Comparison of ENCODE assay signal across 28 cellular contexts in the genomic region with DNA sequence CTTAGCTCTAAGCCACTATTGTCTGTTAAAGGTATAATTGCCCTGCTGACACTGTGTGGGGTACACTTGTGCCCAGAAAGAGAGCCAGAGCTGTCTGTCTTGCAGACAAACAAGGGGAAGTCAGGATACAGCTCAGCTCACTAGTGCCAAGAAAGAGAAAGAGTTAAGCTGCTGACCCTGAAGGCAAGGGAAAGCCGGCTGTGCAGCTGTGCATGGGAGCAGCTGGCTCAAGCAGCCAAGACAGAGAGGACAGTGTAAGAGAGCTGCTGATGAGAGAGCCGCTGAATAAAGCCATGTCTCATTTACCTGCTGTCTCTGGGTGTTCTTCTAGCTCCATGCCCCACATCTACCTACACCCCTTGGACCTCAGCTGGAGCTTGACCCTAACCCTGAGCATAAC.
"Had no signal": no experiment of that assay in that cellular context is flagged by ENCODE, and none has a peak within 500 bp of the region (broad histone marks: within the 10 kb centered on the region; RNA-seq: fewer than 3 reads in every experiment).

No MANE protein-coding gene starts in this region.

- H3K4me2 ChIP-seq: PC-9 had no signal

- H3K9me3 Mint-ChIP-seq: activated CD8-positive, alpha-beta T cell treated with anti-CD3 and anti-CD28 coated beads for 36 hours; activated naive CD8-positive, alpha-beta T cell treated with anti-CD3 and anti-CD28 coated beads, Interleukin-2, amount 10 ng/mL, durations not matched to agents 7 days and 5 days; activated T-cell treated with anti-CD3 and anti-CD28 coated beads, Interleukin-2, amount 50 U/mL, for 72 hours; activated T-helper 2 cell treated with anti-CD3 and anti-CD28 coated beads, Interferon-gamma antibody, Interleukin-2, Interleukin-4, amounts not matched to agents 10 μg/mL and 5 μg/mL and 100 μg/mL, durations not matched to agents 14 hours and 24 hours and 36 hours had no signal

- H3K27me3 ChIP-seq: adrenal gland, breast epithelium had no signal

- H3K4me1 ChIP-seq: adrenal gland, breast epithelium had no signal

- H3K27ac ChIP-seq: adrenal gland, breast epithelium, PC-9, SK-N-MC, WERI-Rb-1 had no signal

- H3K4me3 Mint-ChIP-seq: activated CD8-positive, alpha-beta T cell treated with anti-CD3 and anti-CD28 coated beads for 36 hours; activated naive CD8-positive, alpha-beta T cell treated with anti-CD3 and anti-CD28 coated beads, Interleukin-2, amount 10 ng/mL, durations not matched to agents 7 days and 5 days; activated T-cell treated with anti-CD3 and anti-CD28 coated beads, Interleukin-2, amount 50 U/mL, for 72 hours; central memory CD8-positive, alpha-beta T cell; IgD-negative memory B cell; T-cell had no signal

- DNase-seq: activated CD4-positive, alpha-beta T cell treated with anti-CD3 and anti-CD28 coated beads for 4 hours; activated CD8-positive, alpha-beta memory T cell treated with anti-CD3 and anti-CD28 coated beads, Interleukin-2, amount 50 U/mL, for 4 hours; activated CD8-positive, alpha-beta T cell treated with anti-CD3 and anti-CD28 coated beads for 36 hours; activated gamma-delta T cell treated with Interleukin-2 at 50 U/mL for 16 hours; activated naive CD4-positive, alpha-beta T cell treated with anti-CD3 and anti-CD28 coated beads, Interleukin-2, amount 50 U/mL, for 16 hours; activated naive CD8-positive, alpha-beta T cell treated with anti-CD3 and anti-CD28 coated beads, Interleukin-2, amount 10 ng/mL, durations not matched to agents 7 days and 5 days; activated T-cell treated with anti-CD3 and anti-CD28 coated beads, Interleukin-2, amount 50 U/mL, for 72 hours; adrenal gland; anterior cingulate cortex; KG1; NCI-H1092; NCI-H1417; NCI-H1694; NCI-H2029; NCI-H2107; NCI-H2171 treated with DMSO at 0.1 percent for 48 hours; NCI-H526; PC-9; SIG-M5; T-cell; T-helper 2 cell; T1000; WERI-Rb-1 had no signal

- H3K9me3 ChIP-seq: adrenal gland, breast epithelium had no signal

- H3K4me1 Mint-ChIP-seq: activated naive CD8-positive, alpha-beta T cell treated with anti-CD3 and anti-CD28 coated beads, Interleukin-2, amount 10 ng/mL, durations not matched to agents 7 days and 5 days; central memory CD8-positive, alpha-beta T cell; IgD-negative memory B cell; T-cell had no signal

- H3K27ac Mint-ChIP-seq: activated CD8-positive, alpha-beta T cell treated with anti-CD3 and anti-CD28 coated beads for 36 hours; activated naive CD8-positive, alpha-beta T cell treated with anti-CD3 and anti-CD28 coated beads, Interleukin-2, amount 10 ng/mL, durations not matched to agents 7 days and 5 days; activated T-cell treated with anti-CD3 and anti-CD28 coated beads, Interleukin-2, amount 50 U/mL, for 72 hours; activated T-helper 2 cell treated with anti-CD3 and anti-CD28 coated beads, Interferon-gamma antibody, Interleukin-2, Interleukin-4, amounts not matched to agents 10 μg/mL and 5 μg/mL and 100 μg/mL, durations not matched to agents 14 hours and 24 hours and 36 hours; IgD-negative memory B cell; T-cell had no signal

- H3K36me3 ChIP-seq: adrenal gland, breast epithelium, WERI-Rb-1 had no signal

- H3K27me3 Mint-ChIP-seq: central memory CD8-positive, alpha-beta T cell; IgD-negative memory B cell; T-cell had no signal

- H3K36me3 Mint-ChIP-seq: activated naive CD8-positive, alpha-beta T cell treated with anti-CD3 and anti-CD28 coated beads, Interleukin-2, amount 10 ng/mL, durations not matched to agents 7 days and 5 days; IgD-negative memory B cell; T-cell had no signal

- ATAC-seq: activated CD8-positive, alpha-beta T cell treated with anti-CD3 and anti-CD28 coated beads for 36 hours; activated T-cell treated with anti-CD3 and anti-CD28 coated beads, Interleukin-2, amount 50 U/mL, for 72 hours; T-cell had no signal

- H2AFZ ChIP-seq: PC-9 had no signal

- H3K4me3 ChIP-seq: adrenal gland, breast epithelium, PC-9, SK-N-MC had no signal
